27 cellular contexts compared by ENCODE assay signal in the genomic region with DNA sequence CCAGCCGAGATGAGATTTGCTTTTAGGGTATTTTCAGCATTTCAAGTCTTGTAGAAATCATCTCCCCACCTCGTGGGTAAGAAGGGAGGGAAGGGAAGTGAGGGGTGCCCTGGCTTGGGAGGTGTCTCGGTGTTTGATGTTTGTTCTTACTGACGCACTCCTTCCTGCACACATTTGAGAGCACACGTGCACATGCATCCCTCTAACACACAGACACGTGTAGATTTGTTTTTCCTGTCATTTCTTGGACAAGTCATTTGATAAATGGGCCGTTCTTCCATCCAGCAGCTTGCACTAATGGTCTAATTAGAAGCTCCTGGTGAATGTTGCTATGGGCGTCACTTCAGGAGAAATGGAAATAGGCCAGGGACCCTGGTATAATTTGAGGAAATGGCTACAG.
"Had no signal": no experiment of that assay in that cellular context is flagged by ENCODE, and none has a peak within 500 bp of the region (broad histone marks: within the 10 kb centered on the region; RNA-seq: fewer than 3 reads in every experiment).

No MANE protein-coding gene starts in this region.

- H3K27ac Mint-ChIP-seq: naive B cell; nephron progenitor cell; progenitor cell of endocrine pancreas; stimulated activated memory B cell treated with anti-CD40 and anti-IgM and Interleukin-4, amounts not matched to agents 10 μg/mL and 1 μg/mL and 100 μg/mL, for 72 hours; type B pancreatic cell had no signal

- H3K4me1 Mint-ChIP-seq: naive B cell; naive thymus-derived CD8-positive, alpha-beta T cell; stimulated activated memory B cell treated with anti-CD40 and anti-IgM and Interleukin-4, amounts not matched to agents 10 μg/mL and 1 μg/mL and 100 μg/mL, for 72 hours; stimulated activated naive CD8-positive, alpha-beta T cell treated with anti-CD3 and anti-CD28 coated beads, Interleukin-15, amount 100 ng/mL, for 72 hours had no signal

- DNase-seq: naive B cell; naive thymus-derived CD8-positive, alpha-beta T cell; nephron progenitor cell; occipital lobe; ovary; psoas muscle; spleen; stimulated activated CD4-positive, alpha-beta T cell treated with anti-CD3 and anti-CD28 coated beads, Interleukin-12 subunit alpha, Interleukin-12 subunit beta, amount 100 ng/mL, for 4 hours; stimulated activated CD4-positive, alpha-beta T cell treated with anti-CD3 and anti-CD28 coated beads, Interleukin-1b, Interleukin-23, amount 100 ng/mL, for 48 hours; stimulated activated CD4-positive, alpha-beta T cell treated with anti-CD3 and anti-CD28 coated beads, Interleukin-4, amount 100 ng/mL, for 1 hour; stimulated activated CD4-positive, alpha-beta T cell treated with anti-CD3 and anti-CD28 coated beads, Interleukin-4, amount 100 ng/mL, for 4 hours; stimulated activated CD8-positive, alpha-beta memory T cell treated with anti-CD3 and anti-CD28 coated beads, Interleukin-4, amount 100 ng/mL, for 48 hours; stimulated activated naive CD4-positive, alpha-beta T cell; stimulated activated naive CD8-positive, alpha-beta T cell treated with anti-CD3 and anti-CD28 coated beads, Interleukin-15, amount 100 ng/mL, for 72 hours; stimulated activated naive CD8-positive, alpha-beta T cell treated with anti-CD3 and anti-CD28 coated beads, Interleukin-15, Interleukin-2, amounts not matched to agents 100 U/mL and 50 U/mL, for 24 hours; substantia nigra; testis; tibial artery; transverse colon; upper lobe of right lung; uterus had no signal

- H3K4me3 Mint-ChIP-seq: naive B cell; naive thymus-derived CD8-positive, alpha-beta T cell; nephron progenitor cell; neural progenitor cell; stimulated activated memory B cell treated with anti-CD40 and anti-IgM and Interleukin-4, amounts not matched to agents 10 μg/mL and 1 μg/mL and 100 μg/mL, for 72 hours; stimulated activated naive CD8-positive, alpha-beta T cell treated with anti-CD3 and anti-CD28 coated beads, Interleukin-15, amount 100 ng/mL, for 72 hours; type B pancreatic cell had no signal

- H3K36me3 Mint-ChIP-seq: naive B cell; naive thymus-derived CD8-positive, alpha-beta T cell; stimulated activated memory B cell treated with anti-CD40 and anti-IgM and Interleukin-4, amounts not matched to agents 10 μg/mL and 1 μg/mL and 100 μg/mL, for 72 hours; type B pancreatic cell had no signal

- ATAC-seq: naive thymus-derived CD8-positive, alpha-beta T cell; psoas muscle; right cardiac atrium; sciatic nerve; stimulated activated memory B cell treated with anti-CD40 and anti-IgM and Interleukin-4, amounts not matched to agents 10 μg/mL and 1 μg/mL and 100 μg/mL, for 72 hours; stimulated activated naive CD8-positive, alpha-beta T cell treated with anti-CD3 and anti-CD28 coated beads, Interleukin-15, amount 100 ng/mL, for 72 hours; stimulated activated naive CD8-positive, alpha-beta T cell treated with anti-CD3 and anti-CD28 coated beads, Interleukin-15, Interleukin-2, amounts not matched to agents 100 U/mL and 50 U/mL, for 24 hours; upper lobe of right lung had no signal

- H3K27me3 Mint-ChIP-seq: naive B cell; stimulated activated memory B cell treated with anti-CD40 and anti-IgM and Interleukin-4, amounts not matched to agents 10 μg/mL and 1 μg/mL and 100 μg/mL, for 72 hours had no signal
